In the genomic region with DNA sequence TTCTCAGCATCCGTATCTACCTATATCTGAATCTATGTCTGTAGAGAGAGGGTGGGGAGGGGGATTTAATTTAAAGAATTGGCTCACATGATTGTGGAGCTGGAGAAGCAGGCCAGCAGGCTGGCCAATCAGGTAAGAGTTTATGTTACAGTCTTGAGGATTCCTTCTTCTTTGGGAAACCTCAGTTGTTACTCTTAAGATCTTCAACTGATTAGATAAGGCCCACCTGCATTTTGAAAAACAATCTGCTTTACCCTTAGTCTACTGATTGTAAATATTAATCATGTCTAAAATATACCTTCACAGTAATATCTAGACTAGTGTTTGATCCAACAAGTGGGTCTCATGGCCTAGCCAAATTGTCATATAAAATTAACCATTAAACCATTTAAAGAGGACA, we compare ENCODE assay signal across 34 cellular contexts.
"Had no signal": no experiment of that assay in that cellular context is flagged by ENCODE, and none has a peak within 500 bp of the region (broad histone marks: within the 10 kb centered on the region; RNA-seq: fewer than 3 reads in every experiment).

No MANE protein-coding gene starts in this region.

- H3K9ac ChIP-seq: KMS-11 had no signal

- H3K36me3 ChIP-seq: MG63 had no signal

- H3K4me2 ChIP-seq: KMS-11 had no signal

- H3K27ac ChIP-seq: KMS-11 had no signal

- DNase-seq: Karpas-422, Kasumi-1, MG63, MM.1S, MV-4-11, NCI-H1048, NCI-H1092, NCI-H1092 treated with DMSO at 0.1 percent for 48 hours, NCI-H1105, NCI-H1105 treated with DMSO at 0.1 percent for 48 hours, NCI-H1417, NCI-H1417 treated with DMSO at 0.1 percent for 48 hours, NCI-H1436, NCI-H1436 treated with DMSO at 0.1 percent for 48 hours, NCI-H146, NCI-H1694, NCI-H1694 treated with DMSO at 0.1 percent for 48 hours, NCI-H187, NCI-H187 treated with DMSO at 0.1 percent for 48 hours, NCI-H1930, NCI-H2029, NCI-H2029 treated with DMSO at 0.1 percent for 48 hours, NCI-H2081, NCI-H2081 treated with DMSO at 0.1 percent for 48 hours, NCI-H2107, NCI-H2171, NCI-H2171 treated with DMSO at 0.1 percent for 48 hours, NCI-H2227 treated with DMSO at 0.1 percent for 48 hours, NCI-H226, NCI-H345, NCI-H446, NCI-H446 treated with DMSO at 0.1 percent for 48 hours, NCI-H510A had no signal

- H3K27me3 ChIP-seq: MG63 had no signal

- H3K4me3 ChIP-seq: MG63 had no signal

- H3K9me3 ChIP-seq: MG63 had no signal
